Comparison of ENCODE assay signal across 9 cellular contexts in the genomic region with DNA sequence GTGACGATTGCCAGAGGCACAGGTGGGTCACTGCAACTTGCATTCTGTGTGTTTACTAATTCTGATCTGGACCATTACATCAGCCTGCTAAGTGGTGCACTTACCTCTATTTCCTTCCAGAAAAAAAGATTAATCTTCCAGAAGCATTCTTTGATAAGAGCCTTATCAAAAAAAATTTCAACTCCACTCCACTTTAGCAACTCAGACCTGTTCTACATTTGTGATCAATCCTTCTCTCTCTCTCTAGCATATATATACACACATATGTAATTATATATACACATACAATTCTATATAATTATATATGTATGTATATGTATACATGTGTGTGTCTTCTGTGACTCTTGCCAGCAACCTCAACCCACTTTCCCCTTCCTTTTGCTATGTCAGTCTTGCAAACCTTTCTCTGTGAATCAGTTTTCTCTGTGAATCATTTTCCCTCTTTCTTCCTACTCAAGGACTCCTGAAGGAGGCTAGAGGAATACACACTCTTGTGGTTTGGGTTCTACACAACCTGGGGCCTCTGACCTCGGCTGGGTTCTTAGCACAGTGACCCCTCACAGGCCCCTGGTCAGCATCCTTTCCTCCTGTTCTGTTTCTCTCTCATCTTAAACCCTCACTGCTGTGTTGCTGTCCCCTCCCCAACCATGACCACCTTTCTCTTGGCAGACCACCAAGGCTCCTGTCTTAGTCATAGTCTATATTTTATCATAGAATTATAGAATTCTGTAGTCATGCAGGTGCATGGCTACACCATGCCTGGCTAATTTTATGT.
DNase-seq lines count a peak whose midpoint lies in the region; ATAC-seq and TF ChIP-seq lines count a peak whose summit lies in the region.
"Had no signal": no experiment of that assay in that cellular context is flagged by ENCODE, and none has a peak within 500 bp of the region (broad histone marks: within the 10 kb centered on the region; RNA-seq: fewer than 3 reads in every experiment).

No MANE protein-coding gene starts in this region.

- H3K27ac ChIP-seq in cingulate gyrus (ENCODE audit: low read depth, low read length) (peak overlapping the region; percentile 77), uterus (peak overlapping the region; percentile 85 to 88), testis (peak overlapping the region in 1 of 2 donors; percentile 75)

- no peak for ATAC-seq in natural killer cell treated with Interleukin-12 subunit alpha and Interleukin-12 subunit beta and Interleukin-15 and Interleukin-18, amount 100 ng/mL, for 72 hours
- ATAC-seq in natural killer cell: no peak
- ATAC-seq in GM19351 (IDR thresholded peaks at IDR 0.05; ENCODE audit: unreplicated experiment): no peak

- DNase-seq in natural killer cell treated with Interleukin-12 subunit alpha and Interleukin-12 subunit beta and Interleukin-15 and Interleukin-18, amount 100 ng/mL, for 72 hours (ENCODE audit: low spot score): no peak
- no peak for DNase-seq in natural killer cell
- DNase-seq in uterus: no peak
- DNase-seq in testis: no peak
- DNase-seq in LoVo (ENCODE audit: low spot score): no peak
- DNase-seq: COR-L47 had no signal

- peaks cover 5% of the 10 kb centered on the region for H3K9me3 Mint-ChIP-seq in natural killer cell treated with Interleukin-12 subunit alpha and Interleukin-12 subunit beta and Interleukin-15 and Interleukin-18, amount 100 ng/mL, for 72 hours
- H3K9me3 Mint-ChIP-seq in natural killer cell: no peaks in the 10 kb centered on the region

- WGBS in testis, 2 donors: 77 to 91% methylated on average over 2 of the region's 2 CpGs

- TF ChIP-seq POLR2A in uterus (IDR thresholded peaks at IDR 0.05): no peak
- TF ChIP-seq POLR2A in testis (IDR thresholded peaks at IDR 0.05): no peak

- H3K36me3 ChIP-seq in mucosa of stomach (ENCODE audit: control insufficient read depth, insufficient read depth, low read length) (no peaks in the 10 kb centered on the region), uterus (no peaks in the 10 kb centered on the region), testis (ENCODE audit: low read depth, missing control alignments) (no peaks in the 10 kb centered on the region)

- peaks cover 19 to 21% of the 10 kb centered on the region in 2 donors for H3K4me1 Mint-ChIP-seq in natural killer cell treated with Interleukin-12 subunit alpha and Interleukin-12 subunit beta and Interleukin-15 and Interleukin-18, amount 100 ng/mL, for 72 hours (ENCODE audit: low read depth in 2 of 2)
- H3K4me1 Mint-ChIP-seq in natural killer cell: peaks cover 4 to 14% of the 10 kb centered on the region in 2 donors

- intact Hi-C loops in natural killer cell (cut with micrococcal nuclease): no loop called here
- intact Hi-C loops in uterus (cut with DNase I; ENCODE audit: low total_unique reads): no loop called here
- intact Hi-C loops in testis (cut with DNase I; ENCODE audit: low total_unique reads): no loop called here

- H3K4me1 ChIP-seq in mucosa of stomach (ENCODE audit: control insufficient read depth, insufficient read depth, low read length) (peaks cover 30% of the 10 kb centered on the region), uterus (peaks cover 15 to 17% of the 10 kb centered on the region in 2 donors), testis (peaks cover 24% of the 10 kb centered on the region)

- no peaks in the 10 kb centered on the region for H3K27me3 ChIP-seq in mucosa of stomach (ENCODE audit: control insufficient read depth, insufficient read depth, low read length)
- no peaks in the 10 kb centered on the region for H3K27me3 ChIP-seq in uterus
- no peaks in the 10 kb centered on the region for H3K27me3 ChIP-seq in testis

- peak overlapping the region; percentile 30 for H3K9ac ChIP-seq in mucosa of stomach (ENCODE audit: low read length)

- no peak overlapping the region for H3K4me3 Mint-ChIP-seq in natural killer cell treated with Interleukin-12 subunit alpha and Interleukin-12 subunit beta and Interleukin-15 and Interleukin-18, amount 100 ng/mL, for 72 hours
- H3K4me3 Mint-ChIP-seq in natural killer cell: no peak overlapping the region

- TF ChIP-seq CTCF in natural killer cell (IDR thresholded peaks at IDR 0.05) (no peak), uterus (IDR thresholded peaks at IDR 0.05) (no peak), testis (IDR thresholded peaks at IDR 0.05) (no peak)

- peak overlapping the region; percentile 52 to 70 for H3K27ac Mint-ChIP-seq in natural killer cell treated with Interleukin-12 subunit alpha and Interleukin-12 subunit beta and Interleukin-15 and Interleukin-18, amount 100 ng/mL, for 72 hours
- no peak overlapping the region for H3K27ac Mint-ChIP-seq in natural killer cell

- H3K27me3 Mint-ChIP-seq in natural killer cell treated with Interleukin-12 subunit alpha and Interleukin-12 subunit beta and Interleukin-15 and Interleukin-18, amount 100 ng/mL, for 72 hours: no peaks in the 10 kb centered on the region
- no peaks in the 10 kb centered on the region for H3K27me3 Mint-ChIP-seq in natural killer cell (ENCODE audit: low read depth in 2 of 2)

- H3K36me3 Mint-ChIP-seq in natural killer cell treated with Interleukin-12 subunit alpha and Interleukin-12 subunit beta and Interleukin-15 and Interleukin-18, amount 100 ng/mL, for 72 hours: peaks cover 4% of the 10 kb centered on the region
- no peaks in the 10 kb centered on the region for H3K36me3 Mint-ChIP-seq in natural killer cell

- H3K4me3 ChIP-seq in mucosa of stomach (ENCODE audit: low read length) (no peak overlapping the region), uterus (no peak overlapping the region), testis (no peak overlapping the region)

- H3K9me3 ChIP-seq in mucosa of stomach (ENCODE audit: control insufficient read depth, low read length): no peaks in the 10 kb centered on the region
- H3K9me3 ChIP-seq in uterus: no peaks in the 10 kb centered on the region
- H3K9me3 ChIP-seq in testis: no peaks in the 10 kb centered on the region

Comparison
In these comparisons a context has a peak if more than half of its experiments do, and no peak if none do; other contexts are left out.
1. H3K27ac Mint-ChIP-seq: peak in natural killer cell treated with Interleukin-12 subunit alpha and Interleukin-12 subunit beta and Interleukin-15 and Interleukin-18, amount 100 ng/mL, for 72 hours (2 of 2); none in natural killer cell (0 of 2).